In genomic region chr19:54369705-54370433, GRCh38 we compare ENCODE assay signal across 15 cellular contexts. TPM values are rescaled to one million over a fixed set of nuclear protein-coding genes. Genes with fewer than 3 reads are reported as not detected.
A peak's percentile ranks its signal among the peaks of the same experiment; 100 is the strongest.
DNase-seq lines count a peak whose midpoint lies in the region; ATAC-seq and TF ChIP-seq lines count a peak whose summit lies in the region.
"Not testable (repeated sequence)": the region's sequence is repeated elsewhere in the genome, so short reads cannot be mapped to it uniquely, and the experiment has no call there.
"Had no signal": no experiment of that assay in that cellular context is flagged by ENCODE, and none has a peak within 500 bp of the region (broad histone marks: within the 10 kb centered on the region; RNA-seq: fewer than 3 reads in every experiment).

No MANE protein-coding gene starts in this region.

- H3K36me3 Mint-ChIP-seq in CD14-positive monocyte; activated CD4-positive, alpha-beta T cell treated with anti-CD3 and anti-CD28 coated beads, Interleukin-2, amount 10 ng/mL, durations not matched to agents 7 days and 5 days (ENCODE audit: low read depth); activated naive CD4-positive, alpha-beta T cell treated with anti-CD3 and anti-CD28 coated beads for 36 hours (ENCODE audit: low read depth); natural killer cell: not testable (repeated sequence)

- not testable (repeated sequence) for H3K79me2 ChIP-seq in OCI-LY3 (ENCODE audit: low read length)

- ATAC-seq in natural killer cell = peak in 2 of 3 donors; percentile 17 to 36
- ATAC-seq in thoracic aorta (ENCODE audit: insufficient number of reproducible peaks, low FRiP score, low read depth) = not testable (repeated sequence)

- TF ChIP-seq CTCF in CD14-positive monocyte (IDR thresholded peaks at IDR 0.05); HL-60 (IDR thresholded peaks at IDR 0.05; ENCODE audit: insufficient read depth, low read length); OCI-LY3 (IDR thresholded peaks at IDR 0.05; ENCODE audit: low read depth, low read length); natural killer cell (IDR thresholded peaks at IDR 0.05); thoracic aorta (IDR thresholded peaks at IDR 0.05): not testable (repeated sequence)

- peak overlapping the region; percentile 98 for H3K27ac ChIP-seq in HL-60 (replicated peaks)
- H3K27ac ChIP-seq in OCI-LY3 (ENCODE audit: low read length) = not testable (repeated sequence)
- H3K27ac ChIP-seq in effector memory CD4-positive, alpha-beta T cell (ENCODE audit: insufficient read depth, low read length, poor library complexity, severe bottlenecking) = peak overlapping the region; percentile 32
- peak overlapping the region in 1 of 2 donors; percentile 30 for H3K27ac ChIP-seq in thoracic aorta

- H3K4me1 ChIP-seq in OCI-LY3 (ENCODE audit: low read length) = peaks cover 22% of the 10 kb centered on the region
- H3K4me1 ChIP-seq in effector memory CD4-positive, alpha-beta T cell (ENCODE audit: control insufficient read depth, insufficient read depth, low read length, poor library complexity, severe bottlenecking) = peaks cover 32% of the 10 kb centered on the region
- H3K4me1 ChIP-seq in thoracic aorta (ENCODE audit: control insufficient read depth in 1 of 2, low read depth in 2 of 2) = not testable (repeated sequence)

- CTCF ChIA-PET in activated CD4-positive, alpha-beta T cell treated with anti-CD3 and anti-CD28 coated beads, Interleukin-2, amount 10 ng/mL, durations not matched to agents 7 days and 5 days (lab: Charles Lee) = interaction anchor here (0.6 to 1.3 kb wide), 3 partner anchors 17 to 104 kb away, joined by 3 to 4 read pairs (median 4); no protein-coding TSS in a partner anchor
- CTCF ChIA-PET in activated naive CD4-positive, alpha-beta T cell treated with anti-CD3 and anti-CD28 coated beads for 36 hours (lab: Charles Lee) = interaction anchor here (0.6 to 3.9 kb wide), 2 partner anchors 19 to 21 kb away, joined by 3 to 17 read pairs; no protein-coding TSS in a partner anchor

- peak overlapping the region; percentile 43 for H3K4me3 ChIP-seq in HL-60 (replicated peaks; ENCODE audit: insufficient read depth, low read length)
- H3K4me3 ChIP-seq in OCI-LY3 (ENCODE audit: low read length) = not testable (repeated sequence)
- H3K4me3 ChIP-seq in effector memory CD4-positive, alpha-beta T cell (ENCODE audit: insufficient read depth, low read depth, low read length, poor library complexity, severe bottlenecking) = peak overlapping the region; percentile 29
- peak overlapping the region; percentile 43 for H3K4me3 ChIP-seq in thoracic aorta

- H3K9me3 ChIP-seq in OCI-LY3 (ENCODE audit: insufficient read depth, low read length); effector memory CD4-positive, alpha-beta T cell (ENCODE audit: control insufficient read depth, low read length); thoracic aorta: not testable (repeated sequence)

- peak overlapping the region; percentile 94 to 97 (median 96) for H3K27ac Mint-ChIP-seq in CD14-positive monocyte
- peak overlapping the region; percentile 88 for H3K27ac Mint-ChIP-seq in activated CD4-positive, alpha-beta T cell treated with anti-CD3 and anti-CD28 coated beads, Interleukin-2, amount 10 ng/mL, durations not matched to agents 7 days and 5 days
- not testable (repeated sequence) for H3K27ac Mint-ChIP-seq in activated naive CD4-positive, alpha-beta T cell treated with anti-CD3 and anti-CD28 coated beads for 36 hours
- peak overlapping the region; percentile 75 to 91 for H3K27ac Mint-ChIP-seq in natural killer cell

- not testable (repeated sequence) for H3K27me3 Mint-ChIP-seq in CD14-positive monocyte (ENCODE audit: low read depth in 3 of 3); natural killer cell (ENCODE audit: low read depth in 2 of 2)
- peaks cover 30% of the 10 kb centered on the region for H3K27me3 Mint-ChIP-seq in activated CD4-positive, alpha-beta T cell treated with anti-CD3 and anti-CD28 coated beads, Interleukin-2, amount 10 ng/mL, durations not matched to agents 7 days and 5 days
- peaks cover 22% of the 10 kb centered on the region for H3K27me3 Mint-ChIP-seq in activated naive CD4-positive, alpha-beta T cell treated with anti-CD3 and anti-CD28 coated beads for 36 hours (ENCODE audit: low read depth)

- not testable (repeated sequence) for H3K36me3 ChIP-seq in OCI-LY3 (replicated peaks; ENCODE audit: low read depth, low read length); effector memory CD4-positive, alpha-beta T cell (ENCODE audit: control insufficient read depth, insufficient read depth, low read length); thoracic aorta

- intact Hi-C loops in CD14-positive monocyte (cut with micrococcal nuclease) = loop anchor here in 1 of 2 donors (5.0 kb wide), 1 partner anchor 163 kb away; no protein-coding TSS in a partner anchor
- intact Hi-C loops in activated naive CD4-positive, alpha-beta T cell treated with anti-CD3 and anti-CD28 coated beads for 36 hours (cut with micrococcal nuclease) = loop anchor here (1.0 kb wide), 1 partner anchor 8 kb away; no protein-coding TSS in a partner anchor
- intact Hi-C loops in natural killer cell (cut with micrococcal nuclease) = not testable (repeated sequence)

- peak overlapping the region; percentile 52 for H3K4me2 ChIP-seq in OCI-LY3 (ENCODE audit: low read length)

- peak overlapping the region; percentile 74 to 81 for H3K4me3 Mint-ChIP-seq in CD14-positive monocyte
- H3K4me3 Mint-ChIP-seq in activated CD4-positive, alpha-beta T cell treated with anti-CD3 and anti-CD28 coated beads, Interleukin-2, amount 10 ng/mL, durations not matched to agents 7 days and 5 days = peak overlapping the region; percentile 67
- peak overlapping the region; percentile 57 for H3K4me3 Mint-ChIP-seq in activated naive CD4-positive, alpha-beta T cell treated with anti-CD3 and anti-CD28 coated beads for 36 hours
- H3K4me3 Mint-ChIP-seq in natural killer cell = peak overlapping the region; percentile 84

- peaks cover 83% of the 10 kb centered on the region for H3K4me1 Mint-ChIP-seq in CD14-positive monocyte
- H3K4me1 Mint-ChIP-seq in activated CD4-positive, alpha-beta T cell treated with anti-CD3 and anti-CD28 coated beads, Interleukin-2, amount 10 ng/mL, durations not matched to agents 7 days and 5 days = peaks cover 61% of the 10 kb centered on the region
- peaks cover 64% of the 10 kb centered on the region for H3K4me1 Mint-ChIP-seq in activated naive CD4-positive, alpha-beta T cell treated with anti-CD3 and anti-CD28 coated beads for 36 hours (ENCODE audit: low read depth)
- H3K4me1 Mint-ChIP-seq in natural killer cell = peaks cover 39 to 66% of the 10 kb centered on the region in 2 donors

- H2AFZ ChIP-seq in OCI-LY3 (ENCODE audit: low read depth, low read length) = not testable (repeated sequence)

- H3K27me3 ChIP-seq in HL-60 (ENCODE audit: insufficient read depth, poor library complexity, severe bottlenecking); effector memory CD4-positive, alpha-beta T cell (replicated peaks; ENCODE audit: control insufficient read depth, insufficient read depth, low read length, poor library complexity, severe bottlenecking); thoracic aorta (replicated peaks; ENCODE audit: insufficient read depth): not testable (repeated sequence)
- H3K27me3 ChIP-seq in OCI-LY3 (ENCODE audit: low read depth, low read length) = peaks cover 35% of the 10 kb centered on the region

- not testable (repeated sequence) for H3K9ac ChIP-seq in OCI-LY3 (ENCODE audit: low read length)

- POLR2A ChIA-PET in activated CD4-positive, alpha-beta T cell treated with anti-CD3 and anti-CD28 coated beads, Interleukin-2, amount 10 ng/mL, durations not matched to agents 7 days and 5 days (lab: Charles Lee) = not testable (repeated sequence)

- DNase-seq in CD14-positive monocyte (ENCODE audit: low spot score) = peak; percentile 47
- not testable (repeated sequence) for DNase-seq in HL-60 (ENCODE audit: low read depth in 1 of 2, low spot score in 1 of 2); activated CD4-positive, alpha-beta T cell treated with anti-CD3 and anti-CD28 coated beads, Interleukin-2, amount 10 ng/mL, durations not matched to agents 7 days and 5 days; activated naive CD4-positive, alpha-beta T cell treated with anti-CD3 and anti-CD28 coated beads for 36 hours; effector memory CD4-positive, alpha-beta T cell; natural killer cell; thoracic aorta (ENCODE audit: low spot score)

- not testable (repeated sequence) for H4K20me1 ChIP-seq in OCI-LY3 (ENCODE audit: insufficient read depth, low read length)

- not testable (repeated sequence) for H3K9me3 Mint-ChIP-seq in CD14-positive monocyte; activated CD4-positive, alpha-beta T cell treated with anti-CD3 and anti-CD28 coated beads, Interleukin-2, amount 10 ng/mL, durations not matched to agents 7 days and 5 days; activated naive CD4-positive, alpha-beta T cell treated with anti-CD3 and anti-CD28 coated beads for 36 hours; natural killer cell

RNA-seq across cellular contexts. Expression of gene LAIR1, which starts 5.1 kb away (rescaled TPM):
- 10 to 100 TPM; 48.0 to 73.8 TPM for polyA plus RNA-seq in CD14-positive monocyte
- 10 to 100 TPM; 54.0 to 59.3 TPM for total RNA-seq in activated CD4-positive, alpha-beta T cell treated with anti-CD3 and anti-CD28 coated beads, Interleukin-2, amount 10 ng/mL, durations not matched to agents 7 days and 5 days
- 1 to 10 TPM; 5.2 to 5.7 TPM for total RNA-seq in activated naive CD4-positive, alpha-beta T cell treated with anti-CD3 and anti-CD28 coated beads for 36 hours
- 100 to 1,000 TPM; 117 to 163 (median 156) TPM for total RNA-seq in natural killer cell
- total RNA-seq in thoracic aorta = 10 to 100 TPM; 31.2 to 64.7 TPM
- polyA plus RNA-seq: keratinocyte had no signal

RNA-seq across cellular contexts. Expression of gene LILRA4, which starts 30.9 kb away (rescaled TPM):
- 1 to 10 TPM; 2.2 to 3.4 TPM for polyA plus RNA-seq in CD14-positive monocyte
- not detected for total RNA-seq in activated CD4-positive, alpha-beta T cell treated with anti-CD3 and anti-CD28 coated beads, Interleukin-2, amount 10 ng/mL, durations not matched to agents 7 days and 5 days
- not detected for total RNA-seq in activated naive CD4-positive, alpha-beta T cell treated with anti-CD3 and anti-CD28 coated beads for 36 hours
- total RNA-seq in natural killer cell (1 to 10 TPM in 2 of 3 donors, not detected in 1; 2.0 to 2.4 TPM), thoracic aorta (not detected)
- total RNA-seq: aorta, colonic mucosa, fibroblast of villous mesenchyme, H7, right cardiac atrium, temporal lobe had no signal
- polyA plus RNA-seq: aorta, keratinocyte, right cardiac atrium had no signal

RNA-seq across cellular contexts. Expression of gene TTYH1, which starts 45.4 kb away (rescaled TPM):
- polyA plus RNA-seq in CD14-positive monocyte = not detected
- total RNA-seq in activated CD4-positive, alpha-beta T cell treated with anti-CD3 and anti-CD28 coated beads, Interleukin-2, amount 10 ng/mL, durations not matched to agents 7 days and 5 days = 1 to 10 TPM in 1 of 2 experiments, under 1 TPM in 1; 0.72 to 1.2 TPM
- not detected for total RNA-seq in activated naive CD4-positive, alpha-beta T cell treated with anti-CD3 and anti-CD28 coated beads for 36 hours
- total RNA-seq in natural killer cell = under 1 TPM; 0.59 to 0.84 (median 0.65) TPM
- not detected for total RNA-seq in thoracic aorta
- total RNA-seq: fibroblast of villous mesenchyme had no signal

RNA-seq across cellular contexts. Expression of gene LILRA5, which starts 56.9 kb away (rescaled TPM):
- polyA plus RNA-seq in CD14-positive monocyte = 100 to 1,000 TPM; 516 to 580 TPM
- not detected for total RNA-seq in activated CD4-positive, alpha-beta T cell treated with anti-CD3 and anti-CD28 coated beads, Interleukin-2, amount 10 ng/mL, durations not matched to agents 7 days and 5 days
- not detected for total RNA-seq in activated naive CD4-positive, alpha-beta T cell treated with anti-CD3 and anti-CD28 coated beads for 36 hours
- total RNA-seq in natural killer cell (10 to 100 TPM in 2 of 3 donors, 1 to 10 TPM in 1; 3.4 to 22.3 (median 11.1) TPM), thoracic aorta (10 to 100 TPM in 1 of 2 donors, 1 to 10 TPM in 1; 9.6 to 12.2 TPM)
- total RNA-seq: fibroblast of villous mesenchyme, H7, temporal lobe had no signal
- polyA plus RNA-seq: keratinocyte had no signal

Comparison
In these comparisons a context has a peak if more than half of its experiments do, and no peak if none do; other contexts are left out.
1. RNA of gene LAIR1, which starts 5.1 kb away (total RNA-seq): 117 to 163 TPM in natural killer cell, 31.2 to 64.7 TPM in thoracic aorta and 54.0 to 59.3 TPM in activated CD4-positive, alpha-beta T cell treated with anti-CD3 and anti-CD28 coated beads, Interleukin-2, amount 10 ng/mL, durations not matched to agents 7 days and 5 days; 5.2 to 5.7 TPM in activated naive CD4-positive, alpha-beta T cell treated with anti-CD3 and anti-CD28 coated beads for 36 hours; every median in the first group is over 4 times any median in the second.
2. Peak in every context shown above with its lines, with median percentiles within 50 percentile points of each other: H3K4me3 Mint-ChIP-seq.